20 cellular contexts compared by ENCODE assay signal in genomic region chr9:76901801-76902200, GRCh38. TPM values are rescaled to one million over a fixed set of nuclear protein-coding genes. Genes with fewer than 3 reads are reported as not detected.
DNase-seq lines count a peak whose midpoint lies in the region; ATAC-seq, FAIRE-seq and TF ChIP-seq lines count a peak whose summit lies in the region.
"Had no signal": no experiment of that assay in that cellular context is flagged by ENCODE, and none has a peak within 500 bp of the region (broad histone marks: within the 10 kb centered on the region; RNA-seq: fewer than 3 reads in every experiment).

No MANE protein-coding gene starts in this region.

- H3K4me1 ChIP-seq in muscle layer of duodenum (ENCODE audit: control insufficient read depth in 1 of 2, insufficient read depth in 2 of 2, low read length in 2 of 2) (peaks cover 0 to 19% of the 10 kb centered on the region in 2 donors), thoracic aorta (ENCODE audit: control insufficient read depth in 1 of 2, low read depth in 2 of 2) (peaks cover 14 to 61% of the 10 kb centered on the region in 2 donors), breast epithelium (peaks cover 4 to 12% of the 10 kb centered on the region in 2 donors)
- H3K4me1 ChIP-seq: Caco-2 had no signal

- DNase-seq in LNCaP clone FGC (ENCODE audit: low read depth) (no peak), caudate nucleus (lab: John Stamatoyannopoulos, UW) (peak in 3 of 61 donors; percentile 6 to 22 (median 21)), thoracic aorta (ENCODE audit: low spot score) (no peak), urothelium cell line (ENCODE audit: low spot score) (no peak), breast epithelium (ENCODE audit: low spot score in 2 of 2) (no peak)
- no peak for DNase-seq in stimulated activated naive CD4-positive, alpha-beta T cell treated with Interleukin-2 at 50 U/mL for 16 hours (lab: John Stamatoyannopoulos, UW)
- DNase-seq: activated CD4-positive, alpha-beta T cell treated with anti-CD3 and anti-CD28 coated beads, Interleukin-2, amount 50 U/mL, for 48 hours; activated gamma-delta T cell treated with Interleukin-2 at 50 U/mL for 16 hours; activated T-cell treated with anti-CD3 and anti-CD28 coated beads for 4 hours; Caco-2; heart right ventricle; immature natural killer cell; NCI-H1092; NCI-H2107; ovary; PC-9; stimulated activated CD4-positive, alpha-beta T cell treated with anti-CD3 and anti-CD28 coated beads, Interleukin-2, amount 100 ng/mL, for 24 hours; WERI-Rb-1 had no signal

- no peak for TF ChIP-seq POLR2A in breast epithelium (IDR thresholded peaks at IDR 0.05)

- TF ChIP-seq CTCF in LNCaP clone FGC (IDR thresholded peaks at IDR 0.05; ENCODE audit: control insufficient read depth, extremely low read depth, insufficient read depth) (no peak), thoracic aorta (IDR thresholded peaks at IDR 0.05) (no peak), breast epithelium (IDR thresholded peaks at IDR 0.05) (no peak)

- H3K27ac ChIP-seq in caudate nucleus (ENCODE audit: low read depth, low read length) (peak overlapping the region; percentile 68), muscle layer of duodenum (ENCODE audit: low read length) (peak overlapping the region; percentile 60), thoracic aorta (no peak overlapping the region), breast epithelium (no peak overlapping the region)
- H3K27ac ChIP-seq: heart right ventricle, KMS-11, ovary, PC-9, WERI-Rb-1 had no signal

- intact Hi-C loops in breast epithelium (cut with DNase I; ENCODE audit: low total_unique reads): no loop called here

- H3K36me3 ChIP-seq in muscle layer of duodenum (ENCODE audit: control insufficient read depth in 1 of 2, insufficient read depth in 2 of 2, low read length in 2 of 2) (no peaks in the 10 kb centered on the region), thoracic aorta (no peaks in the 10 kb centered on the region), breast epithelium (no peaks in the 10 kb centered on the region)
- H3K36me3 ChIP-seq: heart right ventricle, ovary, WERI-Rb-1 had no signal

- H3K9me3 ChIP-seq in muscle layer of duodenum (ENCODE audit: control insufficient read depth in 1 of 2, low read length in 2 of 2) (no peaks in the 10 kb centered on the region), thoracic aorta (no peaks in the 10 kb centered on the region), breast epithelium (no peaks in the 10 kb centered on the region)
- H3K9me3 ChIP-seq: Caco-2, heart right ventricle, ovary had no signal

- H3K27me3 ChIP-seq in muscle layer of duodenum (ENCODE audit: low read depth, low read length) (no peaks in the 10 kb centered on the region), thoracic aorta (replicated peaks; ENCODE audit: insufficient read depth) (no peaks in the 10 kb centered on the region), breast epithelium (peaks cover 0 to 21% of the 10 kb centered on the region in 2 donors)
- H3K27me3 ChIP-seq: ovary had no signal

- H3K4me3 ChIP-seq in LNCaP clone FGC (ENCODE audit: low read depth, low read length) (peak overlapping the region; percentile 28), muscle layer of duodenum (ENCODE audit: low read depth in 1 of 2, low read length in 2 of 2) (peak overlapping the region; percentile 23 to 49), thoracic aorta (peak overlapping the region; percentile 88), breast epithelium (no peak overlapping the region)
- H3K4me3 ChIP-seq: heart right ventricle, ovary, PC-9 had no signal

- no peak for FAIRE-seq in urothelium cell line (lab: Jason Lieb, UNC)

- ATAC-seq in thoracic aorta (ENCODE audit: insufficient number of reproducible peaks, low FRiP score, low read depth): no peak
- ATAC-seq: heart right ventricle had no signal

RNA-seq across cellular contexts. Expression of gene PRUNE2, which starts 4.1 kb away (rescaled TPM):
- total RNA-seq in thoracic aorta (100 to 1,000 TPM; 360 to 420 TPM), breast epithelium (10 to 100 TPM in 2 of 3 donors, 1 to 10 TPM in 1; 4.6 to 14.7 (median 12.0) TPM)

Comparison
In these comparisons a context has a peak if more than half of its experiments do, and no peak if none do; other contexts are left out.
1. H3K4me3 ChIP-seq: peak in LNCaP clone FGC (single experiment), muscle layer of duodenum (2 of 2) and thoracic aorta (single experiment); none in breast epithelium (0 of 3).
2. H3K27ac ChIP-seq: peak in caudate nucleus (single experiment) and muscle layer of duodenum (single experiment); none in thoracic aorta (0 of 2) and breast epithelium (0 of 2).
3. RNA of gene PRUNE2, which starts 4.1 kb away (total RNA-seq): 360 to 420 TPM in thoracic aorta; 4.6 to 14.7 TPM in breast epithelium; every median in the first group is over 10 times any median in the second.